In genomic region chr3:57100046-57100695, GRCh38 we compare ENCODE assay signal across 9 cellular contexts. TPM values are rescaled to one million over a fixed set of nuclear protein-coding genes. Genes with fewer than 3 reads are reported as not detected.
DNase-seq lines count a peak whose midpoint lies in the region; ATAC-seq, FAIRE-seq and TF ChIP-seq lines count a peak whose summit lies in the region.
"Had no signal": no experiment of that assay in that cellular context is flagged by ENCODE, and none has a peak within 500 bp of the region (broad histone marks: within the 10 kb centered on the region; RNA-seq: fewer than 3 reads in every experiment).

No MANE protein-coding gene starts in this region.

- FAIRE-seq in H54 (lab: Jason Lieb, UNC) (peak; percentile 96), bronchial epithelial cell (lab: Jason Lieb, UNC) (no peak)

- H3K36me3 Mint-ChIP-seq in WTC11 = peaks cover 73% of the 10 kb centered on the region

- H3K27ac Mint-ChIP-seq in WTC11 = peak overlapping the region; percentile 72

- H3K36me3 ChIP-seq in bronchial epithelial cell (ENCODE audit: control insufficient read depth, insufficient read depth, low read length) = no peaks in the 10 kb centered on the region

- TF ChIP-seq POLR2A in H54 (IDR thresholded peaks at IDR 0.05; ENCODE audit: low read depth, low read length) = no peak

- TF ChIP-seq CTCF in WTC11 (IDR thresholded peaks at IDR 0.05) (peak; percentile 93), bronchial epithelial cell (IDR thresholded peaks at IDR 0.05; ENCODE audit: insufficient read depth, low read length, severe bottlenecking) (peak; percentile 76)

- no peaks in the 10 kb centered on the region for H3K27me3 ChIP-seq in bronchial epithelial cell (ENCODE audit: control insufficient read depth, insufficient read depth, low read length)

- no peak overlapping the region for H3K4me3 Mint-ChIP-seq in WTC11

- H3K4me3 ChIP-seq in bronchial epithelial cell (ENCODE audit: low read depth, low read length) = no peak overlapping the region

- DNase-seq in CMK (ENCODE audit: low read depth) (peak; percentile 29), H54 (ENCODE audit: insufficient read length, low spot score) (peak; percentile 49), NCI-H2171 (lab: John Stamatoyannopoulos, UW) (peak; percentile 45), WTC11 (ENCODE audit: low spot score) (peak; percentile 70), bronchial epithelial cell (ENCODE audit: low read depth) (peak; percentile 63), kidney glomerular epithelial cell (lab: John Stamatoyannopoulos, UW) (peak; percentile 82)
- peak; percentile 40 for DNase-seq in stimulated activated CD4-positive, alpha-beta T cell treated with anti-CD3 and anti-CD28 coated beads, Interleukin-2, amount 100 ng/mL, for 4 hours (ENCODE audit: low read depth)

- ATAC-seq in WTC11 = peak; percentile 69
- no peak for ATAC-seq in HG03565 (IDR thresholded peaks at IDR 0.05; ENCODE audit: unreplicated experiment)

- H3K4me1 Mint-ChIP-seq in WTC11 = peaks cover 25% of the 10 kb centered on the region

- no peaks in the 10 kb centered on the region for H3K27me3 Mint-ChIP-seq in WTC11 (ENCODE audit: low read depth)

- H3K9me3 Mint-ChIP-seq in WTC11 = no peaks in the 10 kb centered on the region

- CTCF ChIA-PET in WTC11 (lab: Charles Lee) = interaction anchor here (0.6 to 3.8 kb wide), 22 partner anchors 9 to 128 kb away, joined by 3 to 20 read pairs (median 4); partner anchors contain the start of gene APPL1

- POLR2A ChIA-PET in WTC11 (lab: Charles Lee) = no interaction called here

TF ChIP-seq in WTC11, 78 proteins besides CTCF, POLR2A, EP300 and RAD21:
- TF ChIP-seq TEAD1 (CRISPR knock-in tag; IDR thresholded peaks at IDR 0.05) (peak; percentile 37; the same call in 1 of the 2 replicates), TEAD4 (CRISPR knock-in tag; IDR thresholded peaks at IDR 0.05) (no peak), CBFB (CRISPR knock-in tag; IDR thresholded peaks at IDR 0.05; ENCODE audit: low read depth) (no peak)

RNA-seq across cellular contexts. Expression of gene SPATA12, which starts 39.7 kb away (rescaled TPM):
- total RNA-seq in WTC11 (2021) (0.18 to 0.39 TPM (median 0.37 TPM) in 3 replicates), bronchial epithelial cell (under 0.01 TPM in 1 of 2 replicates, not detected in the other)
- total RNA-seq: activated CD8-positive, alpha-beta memory T cell treated with anti-CD3 and anti-CD28 coated beads for 36 hours had no signal

Comparison
In these comparisons a context has a peak if more than half of its experiments do, and no peak if none do; other contexts are left out.
1. DNase-seq: peak in every context shown above with its lines; median percentile 82 in kidney glomerular epithelial cell; 70 in WTC11; 63 in bronchial epithelial cell; 49 in H54; 45 in NCI-H2171; 40 in stimulated activated CD4-positive, alpha-beta T cell treated with anti-CD3 and anti-CD28 coated beads, Interleukin-2, amount 100 ng/mL, for 4 hours; 29 in CMK.